In genomic region chr1:201026234-201026633, GRCh38 we compare ENCODE assay signal across 9 cellular contexts. TPM values are rescaled to one million over a fixed set of nuclear protein-coding genes. Genes with fewer than 3 reads are reported as not detected.
DNase-seq lines count a peak whose midpoint lies in the region; ATAC-seq and TF ChIP-seq lines count a peak whose summit lies in the region.
"Had no signal": no experiment of that assay in that cellular context is flagged by ENCODE, and none has a peak within 500 bp of the region (broad histone marks: within the 10 kb centered on the region; RNA-seq: fewer than 3 reads in every experiment).

No MANE protein-coding gene starts in this region.

- no peak for TF ChIP-seq EP300 in transverse colon (IDR thresholded peaks at IDR 0.05; ENCODE audit: low read depth)

- H3K27me3 Mint-ChIP-seq in CD8-positive, alpha-beta T cell (ENCODE audit: low read depth) = no peaks in the 10 kb centered on the region
- H3K27me3 Mint-ChIP-seq in activated CD8-positive, alpha-beta T cell treated with anti-CD3 and anti-CD28 coated beads for 36 hours = no peaks in the 10 kb centered on the region
- no peaks in the 10 kb centered on the region for H3K27me3 Mint-ChIP-seq in naive thymus-derived CD8-positive, alpha-beta T cell

- H4K20me1 ChIP-seq in GM23248 (ENCODE audit: insufficient read depth) = no peaks in the 10 kb centered on the region

- ATAC-seq in CD8-positive, alpha-beta T cell = no peak
- no peak for ATAC-seq in activated CD8-positive, alpha-beta T cell treated with anti-CD3 and anti-CD28 coated beads for 36 hours
- no peak for ATAC-seq in naive thymus-derived CD8-positive, alpha-beta T cell
- no peak for ATAC-seq in GM19324 (IDR thresholded peaks at IDR 0.05; ENCODE audit: low FRiP score, unreplicated experiment)
- ATAC-seq: mucosa of descending colon had no signal

- CTCF ChIA-PET in CD8-positive, alpha-beta T cell (lab: Charles Lee) = interaction anchor here (0.6 to 8.5 kb wide), 7 partner anchors 8 to 59 kb away, joined by 3 to 98 read pairs (median 3); no protein-coding TSS in a partner anchor
- CTCF ChIA-PET in HEK293 (lab: Yijun Ruan, JAX) = interaction anchor here (0.6 to 9.6 kb wide), 14 partner anchors 10 to 404 kb away, joined by 3 to 65 read pairs (median 4); partner anchors contain the start of genes CACNA1S and INAVA
- CTCF ChIA-PET in activated CD8-positive, alpha-beta T cell treated with anti-CD3 and anti-CD28 coated beads for 36 hours (lab: Charles Lee) = interaction anchor here (0.6 to 10.7 kb wide), 14 partner anchors 9 to 169 kb away, joined by 3 to 109 read pairs (median 4); no protein-coding TSS in a partner anchor

- H3K27ac Mint-ChIP-seq in CD8-positive, alpha-beta T cell = peak overlapping the region; percentile 3
- H3K27ac Mint-ChIP-seq in activated CD8-positive, alpha-beta T cell treated with anti-CD3 and anti-CD28 coated beads for 36 hours = peak overlapping the region; percentile 50
- peak overlapping the region in 9 of 10 donors; percentile 15 to 89 (median 54) for H3K27ac Mint-ChIP-seq in naive thymus-derived CD8-positive, alpha-beta T cell

- peaks cover 29% of the 10 kb centered on the region for H3K4me1 ChIP-seq in CD8-positive, alpha-beta T cell (ENCODE audit: insufficient read depth, low read length)
- H3K4me1 ChIP-seq in HEK293 (ENCODE audit: control insufficient read depth, insufficient read depth, low read length) (no peaks in the 10 kb centered on the region), transverse colon (peaks cover 21 to 70% (median 41%) of the 10 kb centered on the region in 4 donors), GM23248 (ENCODE audit: insufficient read depth) (peaks cover 5% of the 10 kb centered on the region; the same call in 1 of the 2 replicates)

- H3K9me3 ChIP-seq in CD8-positive, alpha-beta T cell (ENCODE audit: low read length) = no peaks in the 10 kb centered on the region
- H3K9me3 ChIP-seq in HEK293 (ENCODE audit: control insufficient read depth, insufficient read depth, low read depth, low read length) (no peaks in the 10 kb centered on the region), transverse colon (no peaks in the 10 kb centered on the region), GM23248 (ENCODE audit: low read depth) (no peaks in the 10 kb centered on the region)
- H3K9me3 ChIP-seq: mucosa of descending colon had no signal

- no peaks in the 10 kb centered on the region for H3K9me3 Mint-ChIP-seq in CD8-positive, alpha-beta T cell
- H3K9me3 Mint-ChIP-seq in activated CD8-positive, alpha-beta T cell treated with anti-CD3 and anti-CD28 coated beads for 36 hours = no peaks in the 10 kb centered on the region
- H3K9me3 Mint-ChIP-seq in naive thymus-derived CD8-positive, alpha-beta T cell = no peaks in the 10 kb centered on the region

- H2AFZ ChIP-seq in GM23248 = no peak overlapping the region

- H3K4me3 ChIP-seq in CD8-positive, alpha-beta T cell (ENCODE audit: low read depth, low read length) = no peak overlapping the region
- H3K4me3 ChIP-seq in HEK293 (ENCODE audit: low read depth, low read length) (no peak overlapping the region), transverse colon (no peak overlapping the region), GM23248 (no peak overlapping the region)
- H3K4me3 ChIP-seq: mucosa of descending colon had no signal

- no peak for TF ChIP-seq POLR2A in transverse colon (IDR thresholded peaks at IDR 0.05)

- WGBS in transverse colon (ENCODE audit: low coverage in 1 of 2), 2 donors = 94% methylated on average over 2 of the region's 3 CpGs; no CpG with 5 or more reads in 1 of the 2 donors
- 93 to 94% methylated on average over 3 of the region's 3 CpGs for WGBS in GM23248 (ENCODE audit: low coverage in 1 of 2, low lambda C conversion rate in 2 of 2, missing lambda C conversion rate in 2 of 2), 2 experiments

- POLR2A ChIA-PET in CD8-positive, alpha-beta T cell (lab: Charles Lee) = interaction anchor here (0.6 to 1.1 kb wide), 3 partner anchors 9 to 89 kb away, joined by 3 to 4 read pairs (median 4); no protein-coding TSS in a partner anchor
- POLR2A ChIA-PET in HEK293 (lab: Yijun Ruan, JAX) = interaction anchor here (1.1 to 1.2 kb wide), 2 partner anchors 47 to 87 kb away, joined by 3 read pairs; no protein-coding TSS in a partner anchor
- POLR2A ChIA-PET in activated CD8-positive, alpha-beta T cell treated with anti-CD3 and anti-CD28 coated beads for 36 hours (lab: Charles Lee) = interaction anchor here (1.2 to 1.6 kb wide), 3 partner anchors 10 to 356 kb away, joined by 3 to 10 read pairs (median 4); no protein-coding TSS in a partner anchor
- POLR2A ChIA-PET in naive thymus-derived CD8-positive, alpha-beta T cell (lab: Charles Lee) = no interaction called here

- H3K79me2 ChIP-seq in GM23248 (ENCODE audit: insufficient read depth) = no peaks in the 10 kb centered on the region

- DNase-seq in CD8-positive, alpha-beta T cell = no peak
- DNase-seq in activated CD8-positive, alpha-beta T cell treated with anti-CD3 and anti-CD28 coated beads for 36 hours = no peak
- peak in 1 of 10 donors; percentile 52 for DNase-seq in naive thymus-derived CD8-positive, alpha-beta T cell
- no peak for DNase-seq in transverse colon
- DNase-seq in GM23248 = no peak
- DNase-seq: mucosa of descending colon, NCI-H446 had no signal

- in situ Hi-C loops in transverse colon (cut with MboI; ENCODE audit: low pct_ligation_motif_present in 1 of 4, low pct_unique_long_range_greater_than_20kb in 1 of 4, low sequenced_read_pairs in 3 of 4) (loop anchor here in 1 of 4 donors (25.0 kb wide), 1 partner anchor 414 kb away; the partner anchor contains the start of gene KIF14), GM23248 (cut with MboI) (no loop called here)

- H3K9me2 ChIP-seq in GM23248 (ENCODE audit: insufficient read depth) = no peaks in the 10 kb centered on the region

- H3K4me3 Mint-ChIP-seq in CD8-positive, alpha-beta T cell = no peak overlapping the region
- no peak overlapping the region for H3K4me3 Mint-ChIP-seq in activated CD8-positive, alpha-beta T cell treated with anti-CD3 and anti-CD28 coated beads for 36 hours
- H3K4me3 Mint-ChIP-seq in naive thymus-derived CD8-positive, alpha-beta T cell = peak overlapping the region in 4 of 10 donors; percentile 9 to 66 (median 24)

- intact Hi-C loops in CD8-positive, alpha-beta T cell (cut with DNase I, micrococcal nuclease) = loop anchor here in 1 of 2 experiments (2.0 to 5.0 kb wide), 4 partner anchors 91 to 615 kb away; partner anchors contain the start of genes DDX59, KIF14 and ZNF281
- intact Hi-C loops in activated CD8-positive, alpha-beta T cell treated with anti-CD3 and anti-CD28 coated beads for 36 hours (cut with micrococcal nuclease) = no loop called here
- intact Hi-C loops in transverse colon (cut with DNase I; ENCODE audit: low total_unique reads) = no loop called here

- no peak overlapping the region for H3K4me2 ChIP-seq in GM23248 (ENCODE audit: unreplicated experiment)

- no peaks in the 10 kb centered on the region for H3F3A ChIP-seq in GM23248 (ENCODE audit: insufficient read depth)

- peaks cover 46% of the 10 kb centered on the region for H3K4me1 Mint-ChIP-seq in CD8-positive, alpha-beta T cell (ENCODE audit: low read depth)
- H3K4me1 Mint-ChIP-seq in activated CD8-positive, alpha-beta T cell treated with anti-CD3 and anti-CD28 coated beads for 36 hours (ENCODE audit: low read depth) = peaks cover 40% of the 10 kb centered on the region
- H3K4me1 Mint-ChIP-seq in naive thymus-derived CD8-positive, alpha-beta T cell = peaks cover 23 to 52% (median 41%) of the 10 kb centered on the region in 4 donors

- H3K27ac ChIP-seq in CD8-positive, alpha-beta T cell (ENCODE audit: low read depth, low read length) = no peak overlapping the region
- H3K27ac ChIP-seq in HEK293 (ENCODE audit: extremely low read depth, low read depth, low read length) (no peak overlapping the region), transverse colon (peak overlapping the region in 1 of 4 donors; percentile 1), GM23248 (no peak overlapping the region)

- H3K36me3 Mint-ChIP-seq in CD8-positive, alpha-beta T cell = peaks cover 7% of the 10 kb centered on the region
- H3K36me3 Mint-ChIP-seq in activated CD8-positive, alpha-beta T cell treated with anti-CD3 and anti-CD28 coated beads for 36 hours (ENCODE audit: low read depth) = peaks cover 14% of the 10 kb centered on the region
- H3K36me3 Mint-ChIP-seq in naive thymus-derived CD8-positive, alpha-beta T cell = no peaks in the 10 kb centered on the region

- H3K9ac ChIP-seq in GM23248 = no peak overlapping the region

- no peak for TF ChIP-seq CTCF in CD8-positive, alpha-beta T cell (IDR thresholded peaks at IDR 0.05)
- TF ChIP-seq CTCF in HEK293 (tag by site-specific recombination; IDR thresholded peaks at IDR 0.05) = no peak
- no peak for TF ChIP-seq CTCF in activated CD8-positive, alpha-beta T cell treated with anti-CD3 and anti-CD28 coated beads for 36 hours (IDR thresholded peaks at IDR 0.05)
- no peak for TF ChIP-seq CTCF in transverse colon (IDR thresholded peaks at IDR 0.05)

- H3K36me3 ChIP-seq in CD8-positive, alpha-beta T cell (ENCODE audit: insufficient read depth, low read length) = no peaks in the 10 kb centered on the region
- H3K36me3 ChIP-seq in HEK293 (ENCODE audit: control insufficient read depth in 2 of 2, insufficient read depth in 1 of 2, low read length in 2 of 2) (no peaks in the 10 kb centered on the region), transverse colon (no peaks in the 10 kb centered on the region), GM23248 (ENCODE audit: low read depth) (no peaks in the 10 kb centered on the region)

- no peaks in the 10 kb centered on the region for H3K27me3 ChIP-seq in CD8-positive, alpha-beta T cell (ENCODE audit: insufficient read depth, low read length)
- H3K27me3 ChIP-seq in transverse colon = no peaks in the 10 kb centered on the region
- H3K27me3 ChIP-seq in GM23248 (replicated peaks; ENCODE audit: insufficient read depth) = peaks cover 4% of the 10 kb centered on the region; the same call in 1 of the 2 replicates

RNA-seq across cellular contexts. Expression of gene KIF21B, which starts 2.7 kb away (rescaled TPM):
- 10 to 100 TPM; 62.2 to 63.5 TPM for total RNA-seq in CD8-positive, alpha-beta T cell
- total RNA-seq in activated CD8-positive, alpha-beta T cell treated with anti-CD3 and anti-CD28 coated beads for 36 hours = 10 to 100 TPM; 93.5 to 94.0 TPM
- total RNA-seq in naive thymus-derived CD8-positive, alpha-beta T cell = 10 to 100 TPM; 91.7 to 95.3 TPM
- polyA plus RNA-seq in naive thymus-derived CD8-positive, alpha-beta T cell = 1 to 10 TPM; 2.2 to 8.3 (median 3.5) TPM
- 10 to 100 TPM in 3 of 4 donors, 1 to 10 TPM in 1; 3.2 to 40.4 (median 22.7) TPM for total RNA-seq in transverse colon
- under 0.01 TPM in 1 of 2 replicates, not detected in the other for total RNA-seq in GM23248 (2014; rRNA removed; shearing (Covaris generic))
- polyA plus RNA-seq in GM23248 (2016; fragmentation: Nextera tagmentation; extraction: Ambion mirVana) = 0.03 and 0.04 TPM in 2 replicates

Comparison
In these comparisons a context has a peak if more than half of its experiments do, and no peak if none do; other contexts are left out.
1. H3K27ac Mint-ChIP-seq: peak in every context shown above with its lines; median percentile 54 in naive thymus-derived CD8-positive, alpha-beta T cell; 50 in activated CD8-positive, alpha-beta T cell treated with anti-CD3 and anti-CD28 coated beads for 36 hours; 3 in CD8-positive, alpha-beta T cell.